ENCODE assay signal across 8 cellular contexts in the genomic region with DNA sequence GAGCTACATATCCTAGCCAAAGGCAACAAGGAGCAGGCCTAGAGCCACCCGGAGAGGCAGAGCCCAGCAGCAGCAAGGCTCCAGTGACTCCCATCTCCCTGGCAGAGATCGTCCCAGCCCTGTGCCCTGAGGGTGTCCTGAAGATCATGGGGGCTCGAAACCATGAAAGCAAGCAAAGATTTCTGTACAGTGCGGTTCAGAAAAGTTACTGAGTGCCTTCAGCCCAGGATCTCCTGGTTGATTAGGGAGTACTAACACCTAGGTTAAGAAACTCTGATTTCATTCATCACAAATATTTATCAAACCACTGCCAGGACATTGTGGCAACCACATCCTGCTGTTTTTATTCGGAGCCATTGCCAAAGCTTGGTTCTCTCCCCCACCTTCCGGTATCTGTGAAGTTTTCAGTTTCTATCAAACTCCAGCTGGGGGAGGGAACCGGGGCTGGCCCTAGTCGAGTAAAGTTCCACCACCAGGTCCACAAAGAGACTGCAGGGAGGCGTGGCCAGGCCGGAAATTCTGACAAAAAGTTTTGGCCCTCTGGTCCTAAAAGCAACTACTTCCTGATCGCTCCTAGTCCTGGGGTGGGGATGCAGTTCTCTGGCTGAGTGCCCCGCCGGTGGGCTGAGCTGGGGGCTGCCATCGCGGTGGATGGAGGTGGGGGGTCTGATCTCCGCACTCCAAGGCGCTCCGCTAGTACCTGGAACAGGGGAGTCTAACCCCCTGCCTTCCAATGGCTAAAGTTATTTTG. TPM values are rescaled to one million over a fixed set of nuclear protein-coding genes. Genes with fewer than 3 reads are reported as not detected.
DNase-seq lines count a peak whose midpoint lies in the region; ATAC-seq and TF ChIP-seq lines count a peak whose summit lies in the region.

No MANE protein-coding gene starts in this region.

- CTCF ChIA-PET in Caco-2 (lab: Charles Lee): interaction anchor here (1.0 to 3.7 kb wide), 3 partner anchors 41 to 117 kb away, joined by 3 to 21 read pairs (median 6); no protein-coding TSS in a partner anchor

- peak; percentile 80 to 81 for DNase-seq in Caco-2
- peak; percentile 84 to 98 for DNase-seq in HL-60 (ENCODE audit: low read depth in 1 of 2, low spot score in 1 of 2)
- DNase-seq in T-helper 1 cell: peak; percentile 77 to 98 (median 86)
- peak; percentile 89 to 94 (median 94) for DNase-seq in right cardiac atrium
- DNase-seq in putamen (ENCODE audit: low spot score): peak; percentile 57
- peak; percentile 84 to 88 for DNase-seq in uterus

- H3K36me3 ChIP-seq in Caco-2 (ENCODE audit: control insufficient read depth, insufficient read depth, low read length) (peaks cover 1% of the 10 kb centered on the region), uterus (no peaks in the 10 kb centered on the region)

- ATAC-seq in GM19463 (IDR thresholded peaks at IDR 0.05; ENCODE audit: unreplicated experiment) (peak; percentile 66), right cardiac atrium (peak; percentile 66 to 76)

- H3K27ac ChIP-seq in HL-60 (replicated peaks) (peak overlapping the region; percentile 87), angular gyrus (ENCODE audit: low read depth, low read length) (peak overlapping the region; percentile 41), right cardiac atrium (ENCODE audit: low read length) (peak overlapping the region; percentile 74), uterus (peak overlapping the region; percentile 87 to 95)

- no peaks in the 10 kb centered on the region for H3K27me3 Mint-ChIP-seq in Caco-2 (ENCODE audit: insufficient read depth, unreplicated experiment)

- H3K4me1 Mint-ChIP-seq in Caco-2 (ENCODE audit: low read depth, unreplicated experiment): peaks cover 36% of the 10 kb centered on the region

- H3K4me3 ChIP-seq in Caco-2 (ENCODE audit: low read depth, low read length) (peak overlapping the region; percentile 78), HL-60 (replicated peaks; ENCODE audit: insufficient read depth, low read length) (peak overlapping the region; percentile 66), right cardiac atrium (ENCODE audit: low read length) (peak overlapping the region; percentile 74), uterus (peak overlapping the region; percentile 56 to 85)

- H3K36me3 Mint-ChIP-seq in Caco-2 (ENCODE audit: insufficient read depth, unreplicated experiment): peaks cover 26% of the 10 kb centered on the region

- BruUV-seq in Caco-2 (replicated peaks; lab: Mats Ljungman, UMichigan): no TSS peak

- peak overlapping the region; percentile 88 for H3K27ac Mint-ChIP-seq in Caco-2 (ENCODE audit: unreplicated experiment)

- TF ChIP-seq POLR2A in uterus (IDR thresholded peaks at IDR 0.05): peak; percentile 42 to 57

- H3K4me1 ChIP-seq in Caco-2: peaks cover 40% of the 10 kb centered on the region
- peaks cover 10% of the 10 kb centered on the region for H3K4me1 ChIP-seq in right cardiac atrium (ENCODE audit: control insufficient read depth, insufficient read depth, low read length)
- peaks cover 0 to 6% of the 10 kb centered on the region in 2 donors for H3K4me1 ChIP-seq in uterus

- POLR2A ChIA-PET in Caco-2 (lab: Charles Lee): interaction anchor here (0.6 to 1.5 kb wide), 4 partner anchors 37 to 129 kb away, joined by 3 to 7 read pairs (median 3); a partner anchor contains a TSS

- peak overlapping the region; percentile 80 for H3K4me3 Mint-ChIP-seq in Caco-2 (ENCODE audit: unreplicated experiment)

- intact Hi-C loops in Caco-2 (cut with micrococcal nuclease; ENCODE audit: unreplicated experiment) (loop anchor here (2.0 to 10.0 kb wide), 2 partner anchors 68 to 194 kb away; a partner anchor contains a TSS), right cardiac atrium (cut with DNase I) (no loop called here), uterus (cut with DNase I; ENCODE audit: low total_unique reads) (no loop called here)

- TF ChIP-seq CTCF in Caco-2 (IDR thresholded peaks at IDR 0.05; ENCODE audit: insufficient read depth in 1 of 2, low read depth in 1 of 2, low read length in 1 of 2, severe bottlenecking in 1 of 2, unreplicated experiment in 1 of 2) (peak in 1 of 2 experiments; percentile 15), HL-60 (IDR thresholded peaks at IDR 0.05; ENCODE audit: insufficient read depth, low read length) (no peak), uterus (IDR thresholded peaks at IDR 0.05) (peak in 2 of 4 experiments; percentile 46 to 58)

- H3K27me3 ChIP-seq in Caco-2 (replicated peaks; ENCODE audit: control insufficient read depth, insufficient read depth, low read length) (no peaks in the 10 kb centered on the region), HL-60 (ENCODE audit: insufficient read depth, poor library complexity, severe bottlenecking) (no peaks in the 10 kb centered on the region), right cardiac atrium (ENCODE audit: control insufficient read depth, insufficient read depth) (no peaks in the 10 kb centered on the region), uterus (no peaks in the 10 kb centered on the region)

- no peaks in the 10 kb centered on the region for H3K9me3 Mint-ChIP-seq in Caco-2 (ENCODE audit: unreplicated experiment)

- 2% methylated on average over 18 of the region's 18 CpGs for WGBS in right cardiac atrium

- H3K9me3 ChIP-seq in Caco-2 (no peaks in the 10 kb centered on the region), right cardiac atrium (ENCODE audit: control insufficient read depth, low read length) (no peaks in the 10 kb centered on the region), uterus (no peaks in the 10 kb centered on the region)

RNA-seq across cellular contexts. Expression of a gene that starts 1.2 kb away (rescaled TPM):
- total RNA-seq in Caco-2 (2022): 10.8 and 12.3 TPM in 2 replicates
- total RNA-seq in right cardiac atrium: 1 to 10 TPM; 6.2 to 8.7 (median 7.4) TPM
- polyA plus RNA-seq in right cardiac atrium: 4.7 TPM
- 10 to 100 TPM; 10.8 to 38.2 (median 26.8) TPM for total RNA-seq in uterus

RNA-seq across cellular contexts. Expression of a gene that starts 40.4 kb away (rescaled TPM):
- total RNA-seq in Caco-2 (2022) (35.6 and 37.6 TPM in 2 replicates), right cardiac atrium (10 to 100 TPM; 22.7 to 30.6 (median 27.3) TPM), uterus (10 to 100 TPM in 2 of 4 donors, 1 to 10 TPM in 2; 4.1 to 39.3 (median 22.3) TPM)
- 17.4 TPM for polyA plus RNA-seq in right cardiac atrium

RNA-seq across cellular contexts. Expression of a gene that starts 59.9 kb away (rescaled TPM):
- total RNA-seq in Caco-2 (2022) (not detected in 2 replicates), right cardiac atrium (not detected), uterus (under 1 TPM in 1 of 4 donors, not detected in 3; 0.35 TPM)
- polyA plus RNA-seq in right cardiac atrium: not detected

Comparison
In these comparisons a context has a peak if more than half of its experiments do, and no peak if none do; other contexts are left out.
1. Peak in every context shown above with its lines: DNase-seq, ATAC-seq, H3K4me3 ChIP-seq and H3K27ac ChIP-seq.
2. H3K27ac ChIP-seq: peak in every context shown above with its lines; median percentile 91 in uterus; 87 in HL-60; 74 in right cardiac atrium; 41 in angular gyrus.